ENCODE assay signal across 11 cellular contexts in the genomic region with DNA sequence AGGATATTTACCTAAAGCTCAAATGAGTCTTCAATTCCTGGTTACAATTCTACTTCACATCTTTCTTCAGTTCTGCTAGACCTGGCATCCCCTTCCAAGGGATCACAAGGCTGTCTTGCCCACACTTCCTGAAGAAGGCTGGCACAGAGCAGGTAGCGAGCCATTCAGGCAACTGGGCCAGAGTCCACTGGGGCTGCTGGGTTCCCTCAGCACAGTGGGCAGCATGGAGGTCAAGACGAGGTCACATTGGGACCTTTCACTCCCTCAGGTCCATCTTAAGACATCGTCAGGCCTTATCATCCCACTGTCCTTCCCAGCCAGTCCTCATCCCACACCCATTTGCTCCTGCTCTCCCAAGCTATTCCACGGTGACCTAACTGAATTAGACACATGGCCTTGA.
DNase-seq lines count a peak whose midpoint lies in the region; ATAC-seq, FAIRE-seq and TF ChIP-seq lines count a peak whose summit lies in the region.
"Had no signal": no experiment of that assay in that cellular context is flagged by ENCODE, and none has a peak within 500 bp of the region (broad histone marks: within the 10 kb centered on the region; RNA-seq: fewer than 3 reads in every experiment).

No MANE protein-coding gene starts in this region.

- 63 to 82% (median 65%) methylated on average over 4 of the region's 4 CpGs for WGBS in heart left ventricle, 4 donors
- 33% methylated on average over 4 of the region's 4 CpGs for WGBS in K562 (ENCODE audit: insufficient coverage, low coverage, missing lambda C conversion rate)
- 93% methylated on average over 4 of the region's 4 CpGs for WGBS in mesenchymal stem cell

- H3K27me3 ChIP-seq in heart left ventricle (no peaks in the 10 kb centered on the region), K562 (ENCODE audit: control insufficient read depth in 2 of 2, insufficient read depth in 2 of 2, low read length in 2 of 2) (no peaks in the 10 kb centered on the region), mesenchymal stem cell (ENCODE audit: control insufficient read depth in 1 of 2, insufficient read depth in 1 of 2, low read length in 2 of 2) (no peaks in the 10 kb centered on the region), vagina (no peaks in the 10 kb centered on the region)

- H3K23ac ChIP-seq in mesenchymal stem cell (ENCODE audit: low read length in 2 of 2), result no peak overlapping the region

- H2AK5ac ChIP-seq in mesenchymal stem cell (ENCODE audit: low read length, severe bottlenecking), result peak overlapping the region; percentile 72

- BruUV-seq in K562 (replicated peaks; lab: Mats Ljungman, UMichigan), result no TSS peak

- CTCF ChIA-PET in K562 (lab: Yijun Ruan, JAX; ENCODE audit: low intra/inter-chr PET ratio), result no interaction called here

- no peaks in the 10 kb centered on the region for H3K79me2 ChIP-seq in K562 (ENCODE audit: control insufficient read depth, insufficient read depth, low read length)

- peaks cover 0 to 43% (median 23%) of the 10 kb centered on the region in 9 donors for H3K36me3 ChIP-seq in heart left ventricle
- no peaks in the 10 kb centered on the region for H3K36me3 ChIP-seq in K562 (ENCODE audit: control insufficient read depth, insufficient read depth, low read length)
- H3K36me3 ChIP-seq in mesenchymal stem cell (ENCODE audit: control insufficient read depth in 1 of 2, insufficient read depth in 2 of 2, low read depth in 1 of 2, low read length in 2 of 2), result no peaks in the 10 kb centered on the region
- H3K36me3 ChIP-seq in vagina, result peaks cover 0 to 5% of the 10 kb centered on the region in 2 donors

- H3K4me1 ChIP-seq in heart left ventricle (peaks cover 0 to 71% (median 28%) of the 10 kb centered on the region in 12 donors), K562 (replicated peaks in 1 of 2; ENCODE audit: control insufficient read depth in 2 of 2, insufficient read depth in 2 of 2, low read length in 2 of 2) (peaks cover 11 to 25% of the 10 kb centered on the region in 2 experiments; a peak in 4 of 5 replicates), mesenchymal stem cell (ENCODE audit: control insufficient read depth, insufficient read depth, low read depth, low read length) (peaks cover 33% of the 10 kb centered on the region), vagina (peaks cover 47% of the 10 kb centered on the region)

- DNase-seq in heart left ventricle, result no peak
- DNase-seq in Right ventricle myocardium inferior (ENCODE audit: missing footprints), result no peak
- DNase-seq in K562 (ENCODE audit: extremely low read depth in 1 of 4, low spot score in 3 of 4), result peak in 1 of 4 experiments; percentile 12
- DNase-seq in mesenchymal stem cell, result no peak
- no peak for DNase-seq in vagina (ENCODE audit: extremely low spot score in 2 of 2)
- no peak for DNase-seq in posterior vena cava (ENCODE audit: low spot score)
- no peak for DNase-seq in GM20000 (ENCODE audit: low spot score)
- DNase-seq in NCI-H446 treated with DMSO at 0.1 percent for 48 hours (lab: John Stamatoyannopoulos, UW), result no peak
- DNase-seq: effector CD8-positive, alpha-beta T cell had no signal

- ATAC-seq in heart left ventricle (peak in 1 of 4 donors; percentile 14), Right ventricle myocardium inferior (no peak), K562 (no peak)
- ATAC-seq: SK-N-SH treated with all-trans-retinoic acid at 6 μM for 48 hours had no signal

- POLR2A ChIA-PET in K562 (lab: Yijun Ruan, JAX), result interaction anchor here (0.6 to 2.1 kb wide), 4 partner anchors 8 to 67 kb away, joined by 3 to 13 read pairs (median 4); no protein-coding TSS in a partner anchor

- TF ChIP-seq POLR2A in heart left ventricle (IDR thresholded peaks at IDR 0.05), result no peak
- no peak for TF ChIP-seq POLR2A in K562 (conservative IDR thresholded peaks at IDR 0.05)
- no peak for TF ChIP-seq POLR2A in vagina (IDR thresholded peaks at IDR 0.05)

- H3K9me3 ChIP-seq in heart left ventricle, result no peaks in the 10 kb centered on the region
- H3K9me3 ChIP-seq in K562 (replicated peaks; ENCODE audit: control insufficient read depth, insufficient read depth, low read depth, low read length), result no peaks in the 10 kb centered on the region
- H3K9me3 ChIP-seq in mesenchymal stem cell (ENCODE audit: control insufficient read depth, low read length), result no peaks in the 10 kb centered on the region
- no peaks in the 10 kb centered on the region for H3K9me3 ChIP-seq in vagina

- peaks cover 6% of the 10 kb centered on the region for H3K79me1 ChIP-seq in mesenchymal stem cell (replicated peaks; ENCODE audit: low read length, poor library complexity, severe bottlenecking)

- H2BK12ac ChIP-seq in mesenchymal stem cell (ENCODE audit: low read length in 2 of 2), result peak overlapping the region; percentile 59 to 60

- intact Hi-C loops in heart left ventricle (cut with DNase I), result no loop called here
- intact Hi-C loops in Right ventricle myocardium inferior (cut with DNase I), result no loop called here
- intact Hi-C loops in K562 (cut with micrococcal nuclease), result no loop called here
- intact Hi-C loops in vagina (cut with DNase I), result no loop called here
- intact Hi-C loops in posterior vena cava (cut with DNase I), result no loop called here

- H3K27ac ChIP-seq in heart left ventricle (peak overlapping the region in 8 of 12 donors; percentile 50 to 91 (median 76)), K562 (ENCODE audit: extremely low read depth, low read depth, low read length) (peak overlapping the region; percentile 81), mesenchymal stem cell (ENCODE audit: low read length, poor library complexity, severe bottlenecking) (no peak overlapping the region), vagina (peak overlapping the region; percentile 81)
- H3K27ac ChIP-seq: C4-2B had no signal

- peak; percentile 44 for FAIRE-seq in K562 (lab: Jason Lieb, UNC)

- no peaks in the 10 kb centered on the region for H4K20me1 ChIP-seq in K562 (replicated peaks; ENCODE audit: control insufficient read depth, insufficient read depth, low read length)

- TF ChIP-seq CTCF in heart left ventricle (IDR thresholded peaks at IDR 0.05) (no peak), K562 (IDR thresholded peaks at IDR 0.05 in 2 of 3, conservative IDR thresholded peaks at IDR 0.05 in 1 of 3; ENCODE audit: insufficient read depth in 2 of 3, low read depth in 1 of 3, low read length in 3 of 3) (no peak), vagina (IDR thresholded peaks at IDR 0.05) (no peak), GM20000 (IDR thresholded peaks at IDR 0.05; ENCODE audit: extremely low read depth, missing control alignments) (no peak)

- TF ChIP-seq EP300 in K562 (IDR thresholded peaks at IDR 0.05; ENCODE audit: low read length), result no peak

- H2AFZ ChIP-seq in K562 (ENCODE audit: low read depth, low read length) (peak overlapping the region; percentile 82), mesenchymal stem cell (ENCODE audit: low read depth, low read length) (no peak overlapping the region)

- peak overlapping the region; percentile 55 for H4K91ac ChIP-seq in mesenchymal stem cell (ENCODE audit: low read length)

- TF ChIP-seq RAD21 in K562 (CRISPR knock-in tag; conservative IDR thresholded peaks at IDR 0.05 in 1 of 2, IDR thresholded peaks at IDR 0.05 in 1 of 2), result no peak

- H3K18ac ChIP-seq in mesenchymal stem cell (ENCODE audit: low read depth in 1 of 2, low read length in 2 of 2), result peak overlapping the region in 1 of 2 experiments; percentile 8

- no peaks in the 10 kb centered on the region for H3K9me1 ChIP-seq in K562 (ENCODE audit: control insufficient read depth, insufficient read depth, low read length)

- H3K4me2 ChIP-seq in K562 (ENCODE audit: insufficient read depth, low read length), result peak overlapping the region; percentile 73
- no peak overlapping the region for H3K4me2 ChIP-seq in mesenchymal stem cell (ENCODE audit: low read length, poor library complexity, severe bottlenecking)

- no peak overlapping the region for H2BK5ac ChIP-seq in mesenchymal stem cell (ENCODE audit: low read depth, low read length, poor library complexity, severe bottlenecking)

- H2BK15ac ChIP-seq in mesenchymal stem cell (ENCODE audit: low read depth, poor library complexity, severe bottlenecking), result peak overlapping the region; percentile 39

- H4K8ac ChIP-seq in mesenchymal stem cell (ENCODE audit: low read length), result peak overlapping the region; percentile 19

- H3K4me3 ChIP-seq in heart left ventricle (no peak overlapping the region), K562 (no peak overlapping the region), mesenchymal stem cell (ENCODE audit: insufficient read depth in 1 of 2, low read depth in 1 of 2, low read length in 2 of 2) (no peak overlapping the region), vagina (no peak overlapping the region)

- peak overlapping the region in 1 of 2 experiments; percentile 20 for H3K4ac ChIP-seq in mesenchymal stem cell (ENCODE audit: low read depth in 1 of 2, low read length in 2 of 2)

- in situ Hi-C loops in K562 (cut with MboI), result no loop called here

- no peak overlapping the region for H2BK120ac ChIP-seq in mesenchymal stem cell (ENCODE audit: low read depth, low read length)

- no peak overlapping the region for H3K14ac ChIP-seq in mesenchymal stem cell (ENCODE audit: low read length in 2 of 2)

- H3K9ac ChIP-seq in K562 (ENCODE audit: insufficient read depth in 1 of 2, low read depth in 2 of 2, low read length in 2 of 2) (peak overlapping the region in 1 of 2 experiments; percentile 65; a peak in 1 of 4 replicates), mesenchymal stem cell (ENCODE audit: low read length) (peak overlapping the region; percentile 65)
